11 cellular contexts compared by ENCODE assay signal in genomic region chr3:46926039-46926438, GRCh38. TPM values are rescaled to one million over a fixed set of nuclear protein-coding genes. Genes with fewer than 3 reads are reported as not detected.
A peak's percentile ranks its signal among the peaks of the same experiment; 100 is the strongest.
DNase-seq lines count a peak whose midpoint lies in the region; ATAC-seq and TF ChIP-seq lines count a peak whose summit lies in the region.
"Had no signal": no experiment of that assay in that cellular context is flagged by ENCODE, and none has a peak within 500 bp of the region (broad histone marks: within the 10 kb centered on the region; RNA-seq: fewer than 3 reads in every experiment).

No MANE protein-coding gene starts in this region.

- H3K27ac ChIP-seq in tibial nerve = peak overlapping the region in 3 of 4 donors; percentile 36 to 74 (median 73)
- no peak overlapping the region for H3K27ac ChIP-seq in PC-9

- H3K4me3 Mint-ChIP-seq in activated CD8-positive, alpha-beta memory T cell treated with anti-CD3 and anti-CD28 coated beads, Interleukin-2, amount 10 ng/mL, durations not matched to agents 7 days and 5 days = no peak overlapping the region
- no peak overlapping the region for H3K4me3 Mint-ChIP-seq in activated naive CD8-positive, alpha-beta T cell treated with anti-CD3 and anti-CD28 coated beads, Interleukin-2, amount 50 U/mL, for 24 hours

- POLR2A ChIA-PET in PC-9 (lab: Charles Lee; ENCODE audit: unreplicated experiment) = no interaction called here

- H3K4me2 ChIP-seq in PC-9 = no peak overlapping the region

- intact Hi-C loops in PC-9 (cut with micrococcal nuclease; ENCODE audit: unreplicated experiment) = loop anchor here (10.0 kb wide), 1 partner anchor 399 kb away; no protein-coding TSS in a partner anchor

- no peak for TF ChIP-seq POLR2A in tibial nerve (IDR thresholded peaks at IDR 0.05)

- H3K4me1 ChIP-seq in tibial nerve (peaks cover 0 to 70% (median 55%) of the 10 kb centered on the region in 4 donors), PC-9 (replicated peaks; ENCODE audit: insufficient read depth) (peaks cover 27% of the 10 kb centered on the region)

- WGBS in tibial nerve, 2 donors = 60 to 62% methylated on average over 6 of the region's 6 CpGs

- H4K20me1 ChIP-seq in PC-9 (ENCODE audit: insufficient read depth) = peaks cover 5% of the 10 kb centered on the region; the same call in 1 of the 2 replicates

- peaks cover 3% of the 10 kb centered on the region for H3K9me3 Mint-ChIP-seq in activated CD8-positive, alpha-beta memory T cell treated with anti-CD3 and anti-CD28 coated beads, Interleukin-2, amount 10 ng/mL, durations not matched to agents 7 days and 5 days (ENCODE audit: low read depth)
- no peaks in the 10 kb centered on the region for H3K9me3 Mint-ChIP-seq in activated naive CD8-positive, alpha-beta T cell treated with anti-CD3 and anti-CD28 coated beads, Interleukin-2, amount 50 U/mL, for 24 hours

- H3F3A ChIP-seq in PC-9 (ENCODE audit: insufficient read depth, low read depth) = peaks cover 14% of the 10 kb centered on the region; the same call in 1 of the 2 replicates

- H3K27me3 Mint-ChIP-seq in activated CD8-positive, alpha-beta memory T cell treated with anti-CD3 and anti-CD28 coated beads, Interleukin-2, amount 10 ng/mL, durations not matched to agents 7 days and 5 days = no peaks in the 10 kb centered on the region
- no peaks in the 10 kb centered on the region for H3K27me3 Mint-ChIP-seq in activated naive CD8-positive, alpha-beta T cell treated with anti-CD3 and anti-CD28 coated beads, Interleukin-2, amount 50 U/mL, for 24 hours

- no peaks in the 10 kb centered on the region for H3K9me2 ChIP-seq in PC-9 (ENCODE audit: insufficient read depth)

- DNase-seq in activated CD8-positive, alpha-beta memory T cell treated with anti-CD3 and anti-CD28 coated beads, Interleukin-2, amount 10 ng/mL, durations not matched to agents 7 days and 5 days = no peak
- DNase-seq in activated CD8-positive, alpha-beta memory T cell treated with anti-CD3 and anti-CD28 coated beads, Interleukin-2, amount 50 U/mL, for 48 hours = no peak
- no peak for DNase-seq in activated naive CD8-positive, alpha-beta T cell treated with anti-CD3 and anti-CD28 coated beads, Interleukin-2, amount 50 U/mL, for 24 hours
- DNase-seq in kidney tubule cell (ENCODE audit: low spot score) = peak; percentile 81
- no peak for DNase-seq in tibial nerve (ENCODE audit: low spot score in 2 of 2)
- DNase-seq in PC-9 = no peak
- no peak for DNase-seq in AG08395 (ENCODE audit: low spot score)
- DNase-seq: activated effector memory CD4-positive, alpha-beta T cell treated with anti-CD3 and anti-CD28 coated beads, Interleukin-2, amount 50 U/mL, for 16 hours; hippocampal formation; small intestine had no signal

- ATAC-seq in activated CD8-positive, alpha-beta memory T cell treated with anti-CD3 and anti-CD28 coated beads, Interleukin-2, amount 10 ng/mL, durations not matched to agents 7 days and 5 days = no peak
- no peak for ATAC-seq in activated naive CD8-positive, alpha-beta T cell treated with anti-CD3 and anti-CD28 coated beads, Interleukin-2, amount 50 U/mL, for 24 hours
- ATAC-seq in GM21526 (IDR thresholded peaks at IDR 0.05; ENCODE audit: low FRiP score, unreplicated experiment) = no peak

- TF ChIP-seq EP300 in tibial nerve (IDR thresholded peaks at IDR 0.05) = no peak

- H3K4me1 Mint-ChIP-seq in activated CD8-positive, alpha-beta memory T cell treated with anti-CD3 and anti-CD28 coated beads, Interleukin-2, amount 10 ng/mL, durations not matched to agents 7 days and 5 days = peaks cover 59% of the 10 kb centered on the region
- H3K4me1 Mint-ChIP-seq in activated naive CD8-positive, alpha-beta T cell treated with anti-CD3 and anti-CD28 coated beads, Interleukin-2, amount 50 U/mL, for 24 hours = peaks cover 56% of the 10 kb centered on the region

- CTCF ChIA-PET in activated CD8-positive, alpha-beta memory T cell treated with anti-CD3 and anti-CD28 coated beads, Interleukin-2, amount 10 ng/mL, durations not matched to agents 7 days and 5 days (lab: Charles Lee) = interaction anchor here (1.1 to 1.4 kb wide), 3 partner anchors 13 to 72 kb away, joined by 3 to 4 read pairs (median 3); no protein-coding TSS in a partner anchor
- CTCF ChIA-PET in PC-9 (lab: Charles Lee) = no interaction called here

- peaks cover 0 to 57% (median 17%) of the 10 kb centered on the region in 3 donors for H3K36me3 ChIP-seq in tibial nerve
- peaks cover 10% of the 10 kb centered on the region; the same call in 1 of the 2 replicates for H3K36me3 ChIP-seq in PC-9 (ENCODE audit: low read depth)

- H3K36me3 Mint-ChIP-seq in activated CD8-positive, alpha-beta memory T cell treated with anti-CD3 and anti-CD28 coated beads, Interleukin-2, amount 10 ng/mL, durations not matched to agents 7 days and 5 days = peaks cover 63% of the 10 kb centered on the region
- H3K36me3 Mint-ChIP-seq in activated naive CD8-positive, alpha-beta T cell treated with anti-CD3 and anti-CD28 coated beads, Interleukin-2, amount 50 U/mL, for 24 hours (ENCODE audit: low read depth) = peaks cover 57% of the 10 kb centered on the region

- TF ChIP-seq CTCF in tibial nerve (IDR thresholded peaks at IDR 0.05) (no peak), PC-9 (conservative IDR thresholded peaks at IDR 0.05) (no peak)

- H3K79me2 ChIP-seq in PC-9 (ENCODE audit: low read depth) = peaks cover 36% of the 10 kb centered on the region

- no peaks in the 10 kb centered on the region for H3K9me3 ChIP-seq in tibial nerve
- H3K9me3 ChIP-seq in PC-9 (ENCODE audit: insufficient read depth, low read depth) = no peaks in the 10 kb centered on the region

- no peak overlapping the region for H2AFZ ChIP-seq in PC-9

- peak overlapping the region; percentile 83 for H3K27ac Mint-ChIP-seq in activated CD8-positive, alpha-beta memory T cell treated with anti-CD3 and anti-CD28 coated beads, Interleukin-2, amount 10 ng/mL, durations not matched to agents 7 days and 5 days
- peak overlapping the region; percentile 35 for H3K27ac Mint-ChIP-seq in activated naive CD8-positive, alpha-beta T cell treated with anti-CD3 and anti-CD28 coated beads, Interleukin-2, amount 50 U/mL, for 24 hours

- H3K27me3 ChIP-seq in tibial nerve (no peaks in the 10 kb centered on the region), PC-9 (ENCODE audit: insufficient read depth, low read depth) (no peaks in the 10 kb centered on the region)

- BruUV-seq in PC-9 (replicated peaks; lab: Mats Ljungman, UMichigan) = no TSS peak

- H3K4me3 ChIP-seq in tibial nerve = no peak overlapping the region
- no peak overlapping the region for H3K4me3 ChIP-seq in PC-9

RNA-seq across cellular contexts. Expression of gene PTH1R, which starts 48.5 kb away (rescaled TPM):
- not detected for total RNA-seq in activated CD8-positive, alpha-beta memory T cell treated with anti-CD3 and anti-CD28 coated beads, Interleukin-2, amount 10 ng/mL, durations not matched to agents 7 days and 5 days
- 10 to 100 TPM in 3 of 4 donors, 1 to 10 TPM in 1; 8.1 to 14.3 (median 13.6) TPM for total RNA-seq in tibial nerve
- not detected in 2 replicates for total RNA-seq in PC-9 (2021)

RNA-seq across cellular contexts. Expression of gene CCDC12, which starts 50.5 kb away (rescaled TPM):
- total RNA-seq in activated CD8-positive, alpha-beta memory T cell treated with anti-CD3 and anti-CD28 coated beads, Interleukin-2, amount 10 ng/mL, durations not matched to agents 7 days and 5 days = 10 to 100 TPM; 65.9 to 72.7 TPM
- total RNA-seq in tibial nerve (10 to 100 TPM; 36.9 to 59.4 (median 50.2) TPM), PC-9 (2021) (39.3 and 43.1 TPM in 2 replicates)

RNA-seq across cellular contexts. Expression of gene NBEAL2, which starts 53.4 kb away (rescaled TPM):
- 100 to 1,000 TPM; 164 to 262 TPM for total RNA-seq in activated CD8-positive, alpha-beta memory T cell treated with anti-CD3 and anti-CD28 coated beads, Interleukin-2, amount 10 ng/mL, durations not matched to agents 7 days and 5 days
- total RNA-seq in tibial nerve (10 to 100 TPM; 25.3 to 92.1 (median 26.6) TPM), PC-9 (2021) (69.7 and 81.0 TPM in 2 replicates)
